ENCODE assay signal across 18 cellular contexts in the genomic region with DNA sequence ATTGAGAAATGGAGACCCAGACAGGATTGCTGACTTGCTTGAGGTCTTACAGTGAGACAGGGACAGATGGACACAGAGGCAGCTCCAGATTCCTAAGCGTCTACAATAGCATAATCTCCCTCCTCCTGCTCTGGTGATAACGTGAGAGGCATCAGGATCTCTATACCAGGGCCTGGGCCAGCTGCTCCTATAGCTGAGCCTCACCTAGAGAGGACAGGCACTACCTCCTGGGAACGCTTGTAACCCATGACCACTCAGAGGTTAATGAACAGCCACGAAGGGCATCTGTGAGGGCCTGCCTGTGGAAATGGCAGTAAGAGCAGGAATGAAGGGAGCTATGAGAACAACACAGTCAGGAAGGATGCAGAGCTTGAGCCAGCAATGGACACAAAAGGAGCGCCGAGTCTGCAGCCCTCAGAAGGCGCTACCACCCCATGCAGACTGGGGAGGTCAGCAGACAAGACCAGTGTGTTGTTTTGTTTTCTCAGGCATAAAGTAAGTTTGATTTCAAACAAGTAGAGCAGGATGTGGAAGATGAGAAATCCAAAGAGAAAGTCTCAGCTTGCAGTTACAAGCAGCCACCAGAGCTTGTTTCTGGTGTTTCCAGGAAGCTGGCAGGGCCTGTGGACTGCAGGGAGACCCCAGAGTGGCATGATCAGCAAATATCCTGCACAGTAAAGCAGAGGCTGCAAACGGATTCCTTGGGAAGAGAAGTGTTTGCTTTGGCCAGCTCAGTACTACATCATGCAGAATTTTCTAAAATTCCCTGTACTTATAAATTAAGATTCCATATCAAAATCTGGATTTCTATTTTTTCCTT. TPM values are rescaled to one million over a fixed set of nuclear protein-coding genes. Genes with fewer than 3 reads are reported as not detected.
DNase-seq lines count a peak whose midpoint lies in the region; FAIRE-seq and TF ChIP-seq lines count a peak whose summit lies in the region.
"Had no signal": no experiment of that assay in that cellular context is flagged by ENCODE, and none has a peak within 500 bp of the region (broad histone marks: within the 10 kb centered on the region; RNA-seq: fewer than 3 reads in every experiment).

No MANE protein-coding gene starts in this region.

- H3K36me3 ChIP-seq in WERI-Rb-1 (peaks cover 47% of the 10 kb centered on the region), esophagus squamous epithelium (peaks cover 0 to 65% (median 0%) of the 10 kb centered on the region in 3 donors)

- H3K4me3 ChIP-seq in WERI-Rb-1 (ENCODE audit: low read depth, low read length) (no peak overlapping the region), esophagus squamous epithelium (no peak overlapping the region)
- H3K4me3 ChIP-seq: stomach, vagina had no signal

- intact Hi-C loops in esophagus squamous epithelium (cut with DNase I), result no loop called here

- H3K9me3 ChIP-seq in WERI-Rb-1 (ENCODE audit: severe bottlenecking), result no peaks in the 10 kb centered on the region
- H3K9me3 ChIP-seq in esophagus squamous epithelium, result no peaks in the 10 kb centered on the region
- H3K9me3 ChIP-seq: stomach, vagina had no signal

- H3K4me1 Mint-ChIP-seq in glutamatergic neuron (ENCODE audit: low read depth, unreplicated experiment), result peaks cover 21% of the 10 kb centered on the region
- H3K4me1 Mint-ChIP-seq in osteocyte (ENCODE audit: unreplicated experiment), result peaks cover 4% of the 10 kb centered on the region
- H3K4me1 Mint-ChIP-seq: activated naive CD8-positive, alpha-beta T cell treated with anti-CD3 and anti-CD28 coated beads for 36 hours had no signal

- no peak for TF ChIP-seq CTCF in WERI-Rb-1 (IDR thresholded peaks at IDR 0.05; ENCODE audit: low read depth, low read length)
- TF ChIP-seq CTCF in glutamatergic neuron (IDR thresholded peaks at IDR 0.05; ENCODE audit: partially characterized antibody, unreplicated experiment), result no peak
- no peak for TF ChIP-seq CTCF in osteocyte (IDR thresholded peaks at IDR 0.05)
- no peak for TF ChIP-seq CTCF in esophagus squamous epithelium (IDR thresholded peaks at IDR 0.05)

- H3K36me3 Mint-ChIP-seq in glutamatergic neuron (ENCODE audit: unreplicated experiment) (no peaks in the 10 kb centered on the region), osteocyte (ENCODE audit: unreplicated experiment) (peaks cover 17% of the 10 kb centered on the region)

- no peaks in the 10 kb centered on the region for H3K27me3 ChIP-seq in WERI-Rb-1 (ENCODE audit: insufficient read depth, low read depth, severe bottlenecking)
- H3K27me3 ChIP-seq in esophagus squamous epithelium, result no peaks in the 10 kb centered on the region
- H3K27me3 ChIP-seq: stomach, vagina had no signal

- H3K27me3 Mint-ChIP-seq in glutamatergic neuron (ENCODE audit: unreplicated experiment) (peaks cover 2% of the 10 kb centered on the region), osteocyte (ENCODE audit: unreplicated experiment) (no peaks in the 10 kb centered on the region)
- H3K27me3 Mint-ChIP-seq: activated naive CD8-positive, alpha-beta T cell treated with anti-CD3 and anti-CD28 coated beads for 36 hours had no signal

- peak; percentile 64 for DNase-seq in DMS53 treated with DMSO at 0.1 percent for 48 hours (lab: John Stamatoyannopoulos, UW; ENCODE audit: unreplicated experiment)
- DNase-seq in WERI-Rb-1, result peak; percentile 89
- peak; percentile 43 for DNase-seq in glutamatergic neuron
- DNase-seq in osteocyte (ENCODE audit: extremely low spot score, unreplicated experiment), result peak; percentile 63
- no peak for DNase-seq in frontal cortex (ENCODE audit: low spot score in 2 of 2)
- no peak for DNase-seq in C1 segment of cervical spinal cord (lab: John Stamatoyannopoulos, UW)
- DNase-seq in SW 1271 (lab: John Stamatoyannopoulos, UW), result no peak
- DNase-seq in esophagus squamous epithelium (lab: John Stamatoyannopoulos, UW), result no peak
- DNase-seq: activated CD4-positive, CD25-positive, alpha-beta regulatory T cell treated with anti-CD3 and anti-CD28 coated beads, Interleukin-2, amount 50 U/mL, for 72 hours; activated naive CD8-positive, alpha-beta T cell treated with anti-CD3 and anti-CD28 coated beads for 36 hours; caudate nucleus; islet precursor cell; KG1; NCI-H1105 treated with DMSO at 0.1 percent for 48 hours; stomach had no signal

- no peak for TF ChIP-seq POLR2A in esophagus squamous epithelium (IDR thresholded peaks at IDR 0.05)

- peaks cover 0 to 25% (median 0%) of the 10 kb centered on the region in 3 donors for H3K4me1 ChIP-seq in esophagus squamous epithelium
- H3K4me1 ChIP-seq: vagina had no signal

- WGBS in esophagus squamous epithelium, 2 donors, result 76% methylated on average over 7 of the region's 8 CpGs

- no peak for FAIRE-seq in frontal cortex (lab: Jason Lieb, UNC)
- FAIRE-seq: GM18507 had no signal

- no peak overlapping the region for H3K4me3 Mint-ChIP-seq in glutamatergic neuron (ENCODE audit: unreplicated experiment)
- no peak overlapping the region for H3K4me3 Mint-ChIP-seq in osteocyte (ENCODE audit: unreplicated experiment)
- H3K4me3 Mint-ChIP-seq: activated naive CD8-positive, alpha-beta T cell treated with anti-CD3 and anti-CD28 coated beads for 36 hours had no signal

- peak overlapping the region; percentile 60 for H3K27ac ChIP-seq in WERI-Rb-1
- H3K27ac ChIP-seq in esophagus squamous epithelium, result no peak overlapping the region
- H3K27ac ChIP-seq: HL-60, vagina had no signal

- H3K9me3 Mint-ChIP-seq in glutamatergic neuron (ENCODE audit: unreplicated experiment) (peaks cover 6% of the 10 kb centered on the region), osteocyte (ENCODE audit: unreplicated experiment) (no peaks in the 10 kb centered on the region)
- H3K9me3 Mint-ChIP-seq: activated naive CD8-positive, alpha-beta T cell treated with anti-CD3 and anti-CD28 coated beads for 36 hours had no signal

- peak overlapping the region; percentile 65 for H3K27ac Mint-ChIP-seq in glutamatergic neuron (ENCODE audit: unreplicated experiment)
- peak overlapping the region; percentile 4 for H3K27ac Mint-ChIP-seq in osteocyte (ENCODE audit: unreplicated experiment)
- H3K27ac Mint-ChIP-seq: activated naive CD8-positive, alpha-beta T cell treated with anti-CD3 and anti-CD28 coated beads for 36 hours had no signal

RNA-seq across cellular contexts. Expression of a gene that starts 17.4 kb away (rescaled TPM):
- 15.9 TPM for total RNA-seq in glutamatergic neuron (ENCODE audit: unreplicated experiment)
- 16.6 and 21.1 TPM in 2 replicates for total RNA-seq in osteocyte
- 2.4 TPM for total RNA-seq in frontal cortex
- total RNA-seq in esophagus squamous epithelium, result 10 to 100 TPM; 11.0 to 21.7 (median 15.3) TPM

RNA-seq across cellular contexts. Expression of a gene that starts 28.5 kb away (rescaled TPM):
- total RNA-seq in glutamatergic neuron (ENCODE audit: unreplicated experiment) (2.7 TPM), osteocyte (not detected in 2 replicates), frontal cortex (0.82 TPM), esophagus squamous epithelium (10 to 100 TPM; 17.5 to 25.9 (median 21.1) TPM)

Comparison
In these comparisons a context has a peak if more than half of its experiments do, and no peak if none do; other contexts are left out.
1. DNase-seq: peak in DMS53 treated with DMSO at 0.1 percent for 48 hours (single experiment), WERI-Rb-1 (single experiment), glutamatergic neuron (single experiment) and osteocyte (single experiment); none in frontal cortex (0 of 2), C1 segment of cervical spinal cord (0 of 14), SW 1271 (0 of 2) and esophagus squamous epithelium (single experiment).